ENCODE assay signal across 13 cellular contexts in the genomic region with DNA sequence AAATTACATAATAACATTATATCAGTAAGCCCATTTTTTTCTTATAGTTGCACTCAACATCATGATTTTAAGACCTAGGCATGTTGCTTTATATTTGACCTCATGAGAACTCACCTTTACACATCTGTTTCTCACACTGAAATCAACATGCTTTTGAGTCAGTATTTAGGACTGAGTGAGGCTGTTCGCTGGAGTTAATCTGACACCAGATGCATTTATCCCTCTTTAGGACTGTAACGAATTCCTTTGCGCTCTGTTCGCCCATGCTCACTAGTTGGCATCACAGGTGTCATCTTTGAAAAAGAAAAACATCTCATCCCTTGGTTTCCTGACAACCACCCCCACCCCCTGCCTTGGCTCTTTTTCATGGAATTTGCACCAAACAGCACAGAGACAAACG. TPM values are rescaled to one million over a fixed set of nuclear protein-coding genes. Genes with fewer than 3 reads are reported as not detected.
A peak's percentile ranks its signal among the peaks of the same experiment; 100 is the strongest.
DNase-seq lines count a peak whose midpoint lies in the region; ATAC-seq, FAIRE-seq and TF ChIP-seq lines count a peak whose summit lies in the region.
"Not testable (repeated sequence)": the region's sequence is repeated elsewhere in the genome, so short reads cannot be mapped to it uniquely, and the experiment has no call there.
"Had no signal": no experiment of that assay in that cellular context is flagged by ENCODE, and none has a peak within 500 bp of the region (broad histone marks: within the 10 kb centered on the region; RNA-seq: fewer than 3 reads in every experiment).

No MANE protein-coding gene starts in this region.

- no CpG with 5 or more reads among the region's 5 CpGs for WGBS in IMR-90 (ENCODE audit: extremely low coverage in 2 of 2, insufficient read length in 1 of 2), 2 experiments
- WGBS in K562 (ENCODE audit: insufficient coverage, low coverage, missing lambda C conversion rate) = 0% methylated on average over 4 of the region's 5 CpGs

- not testable (repeated sequence) for H3K9me1 ChIP-seq in IMR-90 (ENCODE audit: insufficient read depth, low read length); K562 (ENCODE audit: control insufficient read depth, insufficient read depth, low read length)

- H2BK120ac ChIP-seq in IMR-90 (ENCODE audit: low read depth, low read length) = not testable (repeated sequence)

- not testable (repeated sequence) for H3K4me2 ChIP-seq in IMR-90 (ENCODE audit: low read depth, low read length); K562 (ENCODE audit: insufficient read depth, low read length)

- dilution Hi-C loops in IMR-90 (cut with HindIII; ENCODE audit: low sequenced_read_pairs, unreplicated experiment) = not testable (repeated sequence)

- H3K4me3 ChIP-seq in IMR-90 (ENCODE audit: insufficient read depth, low read depth, low read length); SJCRH30; K562; fibroblast of villous mesenchyme (ENCODE audit: low read depth, low read length): not testable (repeated sequence)

- H2AFZ ChIP-seq in IMR-90 (replicated peaks; ENCODE audit: low read length, poor library complexity); K562 (ENCODE audit: low read depth, low read length): not testable (repeated sequence)

- not testable (repeated sequence) for H3K23ac ChIP-seq in IMR-90 (ENCODE audit: low read depth, low read length)

- TF ChIP-seq POLR2A in IMR-90 (IDR thresholded peaks at IDR 0.05; ENCODE audit: low read depth, low read length); K562 (conservative IDR thresholded peaks at IDR 0.05): not testable (repeated sequence)

- TF ChIP-seq RAD21 in IMR-90 (IDR thresholded peaks at IDR 0.05; ENCODE audit: low read length); K562 (CRISPR knock-in tag; conservative IDR thresholded peaks at IDR 0.05 in 1 of 2, IDR thresholded peaks at IDR 0.05 in 1 of 2): not testable (repeated sequence)

- H4K20me1 ChIP-seq in IMR-90 (ENCODE audit: insufficient read depth, low read length); K562 (replicated peaks; ENCODE audit: control insufficient read depth, insufficient read depth, low read length): not testable (repeated sequence)

- H4K5ac ChIP-seq in IMR-90 (ENCODE audit: low read depth, low read length) = not testable (repeated sequence)

- FAIRE-seq in K562 (lab: Jason Lieb, UNC) = not testable (repeated sequence)

- TF ChIP-seq CTCF in IMR-90 (conservative IDR thresholded peaks at IDR 0.05; ENCODE audit: low read depth, low read length); K562 (IDR thresholded peaks at IDR 0.05 in 2 of 3, conservative IDR thresholded peaks at IDR 0.05 in 1 of 3; ENCODE audit: insufficient read depth in 2 of 3, low read depth in 1 of 3, low read length in 3 of 3); fibroblast of villous mesenchyme (IDR thresholded peaks at IDR 0.05; ENCODE audit: insufficient read depth, low read depth, low read length); omental fat pad (IDR thresholded peaks at IDR 0.05): not testable (repeated sequence)

- POLR2A ChIA-PET in IMR-90 (lab: Charles Lee; ENCODE audit: unreplicated experiment); K562 (lab: Yijun Ruan, JAX): not testable (repeated sequence)

- H3K14ac ChIP-seq in IMR-90 (replicated peaks; ENCODE audit: low read depth, low read length) = not testable (repeated sequence)

- not testable (repeated sequence) for BruUV-seq in IMR-90 (replicated peaks; lab: Mats Ljungman, UMichigan); K562 (replicated peaks; lab: Mats Ljungman, UMichigan)

- H3K79me2 ChIP-seq in K562 (ENCODE audit: control insufficient read depth, insufficient read depth, low read length) = not testable (repeated sequence)

- not testable (repeated sequence) for H3K27ac ChIP-seq in IMR-90 (ENCODE audit: insufficient read depth, low read length); SJCRH30; K562 (ENCODE audit: extremely low read depth, low read depth, low read length)

- H2BK5ac ChIP-seq in IMR-90 (ENCODE audit: low read depth, low read length, poor library complexity, severe bottlenecking) = not testable (repeated sequence)

- not testable (repeated sequence) for H2BK20ac ChIP-seq in IMR-90 (ENCODE audit: low read depth, low read length)

- not testable (repeated sequence) for H4K91ac ChIP-seq in IMR-90 (ENCODE audit: insufficient read depth, low read depth, low read length)

- not testable (repeated sequence) for H3K56ac ChIP-seq in IMR-90 (ENCODE audit: extremely low read depth, insufficient read depth, low read length)

- H3K9ac ChIP-seq in IMR-90 (ENCODE audit: low read depth, low read length); K562 (ENCODE audit: insufficient read depth in 1 of 2, low read depth in 2 of 2, low read length in 2 of 2): not testable (repeated sequence)

- not testable (repeated sequence) for H3K9me3 ChIP-seq in IMR-90 (ENCODE audit: control insufficient read depth, insufficient read depth, low read length); SJCRH30 (replicated peaks); K562 (replicated peaks; ENCODE audit: control insufficient read depth, insufficient read depth, low read depth, low read length)

- not testable (repeated sequence) for H2BK15ac ChIP-seq in IMR-90 (ENCODE audit: low read depth, low read length)

- not testable (repeated sequence) for TF ChIP-seq EP300 in K562 (IDR thresholded peaks at IDR 0.05; ENCODE audit: low read length)

- in situ Hi-C loops in IMR-90 (cut with MboI; ENCODE audit: low sequenced_read_pairs); K562 (cut with MboI): not testable (repeated sequence)

- not testable (repeated sequence) for H3K4ac ChIP-seq in IMR-90 (ENCODE audit: low read depth, low read length)

- peak; percentile 28 for ATAC-seq in IMR-90 (ENCODE audit: low read depth)
- ATAC-seq in K562 = peak; percentile 7; the same call in 2 of the 3 replicates
- ATAC-seq in omental fat pad (ENCODE audit: low FRiP score) = peak; percentile 74

- H4K8ac ChIP-seq in IMR-90 (ENCODE audit: low read depth in 2 of 2, low read length in 2 of 2) = not testable (repeated sequence)

- H3K4me1 ChIP-seq in IMR-90 (ENCODE audit: control insufficient read depth, insufficient read depth, low read length); SJCRH30; K562 (replicated peaks in 1 of 2; ENCODE audit: control insufficient read depth in 2 of 2, insufficient read depth in 2 of 2, low read length in 2 of 2): not testable (repeated sequence)

- not testable (repeated sequence) for H2AK9ac ChIP-seq in IMR-90 (replicated peaks; ENCODE audit: low read depth, low read length, poor library complexity)

- H3K79me1 ChIP-seq in IMR-90 (ENCODE audit: low read depth in 1 of 2, low read length in 2 of 2) = not testable (repeated sequence)

- CTCF ChIA-PET in IMR-90 (lab: Yijun Ruan, JAX); K562 (lab: Yijun Ruan, JAX; ENCODE audit: low intra/inter-chr PET ratio): not testable (repeated sequence)

- H3K18ac ChIP-seq in IMR-90 (ENCODE audit: low read depth, low read length) = not testable (repeated sequence)

- intact Hi-C loops in IMR-90 (cut with micrococcal nuclease); K562 (cut with micrococcal nuclease): not testable (repeated sequence)

- H3K27me3 ChIP-seq in IMR-90 (ENCODE audit: control insufficient read depth, insufficient read depth, low read length); SJCRH30; K562 (ENCODE audit: control insufficient read depth in 2 of 2, insufficient read depth in 2 of 2, low read length in 2 of 2): not testable (repeated sequence)

- H2AK5ac ChIP-seq in IMR-90 (ENCODE audit: low read depth, low read length) = not testable (repeated sequence)

- not testable (repeated sequence) for H3K36me3 ChIP-seq in IMR-90 (ENCODE audit: control insufficient read depth, insufficient read depth, low read length); SJCRH30; K562 (ENCODE audit: control insufficient read depth, insufficient read depth, low read length)

- DNase-seq in IMR-90; K562 (ENCODE audit: extremely low read depth in 1 of 4, low spot score in 3 of 4); omental fat pad (ENCODE audit: low spot score): not testable (repeated sequence)
- DNase-seq in SJCRH30 (peak; percentile 31 to 64), fibroblast of villous mesenchyme (ENCODE audit: low read depth) (peak; percentile 23), left kidney (ENCODE audit: low read depth, low spot score) (peak; percentile 1)

RNA-seq across cellular contexts. Expression of a gene that starts 24.3 kb away (rescaled TPM):
- total RNA-seq in IMR-90 (2012; rRNA removed) = 0.18 TPM in 1 of 2 replicates, not detected in the other
- polyA plus RNA-seq in IMR-90 (2012; rRNA removed) = 0.03 and 0.09 TPM in 2 replicates
- polyA plus RNA-seq in IMR-90 (2012; cell fraction: cytosol; rRNA removed) = 0.07 TPM in 1 of 2 replicates, not detected in the other
- 0.32 and 0.52 TPM in 2 replicates for polyA plus RNA-seq in IMR-90 (2012; cell fraction: nucleus; rRNA removed; ENCODE audit: low replicate concordance)
- total RNA-seq in SJCRH30 (2014; rRNA removed; shearing (Covaris generic)) = 1.4 TPM in 2 replicates
- 1.1 and 1.3 TPM in 2 replicates for total RNA-seq in K562 (2011; cell fraction: chromatin; rRNA removed; ENCODE audit: low replicate concordance)
- total RNA-seq in K562 (2011; cell fraction: nucleolus; rRNA removed) = 0.79 and 1.3 TPM in 2 replicates
- total RNA-seq in K562 (2011; cell fraction: nucleoplasm; rRNA removed) = 0.73 and 0.84 TPM in 2 replicates
- 0.59 and 1.0 TPM in 2 replicates for total RNA-seq in K562 (2014; rRNA removed)
- 0.18 and 0.26 TPM in 2 replicates for total RNA-seq in K562 (2014; rRNA removed; fragmentation: Illumina TruSeq; extraction: Trizol)
- total RNA-seq in K562 (2015; rRNA removed; fragmentation: Illumina TruSeq; extraction: Trizol) = 0.47 and 0.87 TPM in 2 replicates
- total RNA-seq in K562 (2021) = 0.76 and 1.0 TPM in 2 replicates
- 0.41 and 0.74 TPM in 2 replicates for polyA plus RNA-seq in K562 (2011; rRNA removed)
- 0.34 and 2.1 TPM in 2 replicates for polyA plus RNA-seq in K562 (2011; cell fraction: cytosol; rRNA removed)
- 0.88 and 3.0 TPM in 2 replicates for polyA plus RNA-seq in K562 (2011; cell fraction: nucleus; rRNA removed)
- polyA plus RNA-seq in K562 (2012) = 0.90 and 0.98 TPM in 2 replicates
- polyA plus RNA-seq in K562 (2014; fragmentation: Illumina TruSeq; extraction: Trizol) = 0.45 and 0.60 TPM in 2 replicates
- polyA plus RNA-seq in K562 (2014; fragmentation: Nextera tagmentation; extraction: Ambion mirVana) = under 1 TPM in 1 of 2 experiments, not detected in 1; 0.06 TPM
- polyA plus RNA-seq in K562 (2014; rRNA removed) = 0.81 and 1.6 TPM in 2 replicates
- polyA minus RNA-seq in K562 (2011; rRNA and poly(A)+ RNA removed) = 0.14 TPM in 1 of 2 replicates, not detected in the other
- polyA minus RNA-seq in K562 (2011; cell fraction: cytosol; rRNA and poly(A)+ RNA removed) = not detected in 2 replicates
- polyA minus RNA-seq in K562 (2011; cell fraction: nucleus; rRNA and poly(A)+ RNA removed) = 0.56 and 0.94 TPM in 2 replicates
- total RNA-seq in fibroblast of villous mesenchyme = under 0.01 and 0.43 TPM in 2 replicates
- total RNA-seq in omental fat pad = under 1 TPM in 3 of 4 donors, not detected in 1; 0.46 to 0.48 (median 0.47) TPM
- total RNA-seq: A673; CD8-positive, alpha-beta T cell had no signal
- polyA plus RNA-seq: AG04450; CD14-positive monocyte; CD4-positive, alpha-beta memory T cell; CD4-positive, CD25-positive, alpha-beta regulatory T cell; CD8-positive, alpha-beta memory T cell had no signal

Comparison
In these comparisons a context has a peak if more than half of its experiments do, and no peak if none do; other contexts are left out.
1. ATAC-seq: peak in every context shown above with its lines; median percentile 74 in omental fat pad; 28 in IMR-90; 7 in K562.